In the genomic region with DNA sequence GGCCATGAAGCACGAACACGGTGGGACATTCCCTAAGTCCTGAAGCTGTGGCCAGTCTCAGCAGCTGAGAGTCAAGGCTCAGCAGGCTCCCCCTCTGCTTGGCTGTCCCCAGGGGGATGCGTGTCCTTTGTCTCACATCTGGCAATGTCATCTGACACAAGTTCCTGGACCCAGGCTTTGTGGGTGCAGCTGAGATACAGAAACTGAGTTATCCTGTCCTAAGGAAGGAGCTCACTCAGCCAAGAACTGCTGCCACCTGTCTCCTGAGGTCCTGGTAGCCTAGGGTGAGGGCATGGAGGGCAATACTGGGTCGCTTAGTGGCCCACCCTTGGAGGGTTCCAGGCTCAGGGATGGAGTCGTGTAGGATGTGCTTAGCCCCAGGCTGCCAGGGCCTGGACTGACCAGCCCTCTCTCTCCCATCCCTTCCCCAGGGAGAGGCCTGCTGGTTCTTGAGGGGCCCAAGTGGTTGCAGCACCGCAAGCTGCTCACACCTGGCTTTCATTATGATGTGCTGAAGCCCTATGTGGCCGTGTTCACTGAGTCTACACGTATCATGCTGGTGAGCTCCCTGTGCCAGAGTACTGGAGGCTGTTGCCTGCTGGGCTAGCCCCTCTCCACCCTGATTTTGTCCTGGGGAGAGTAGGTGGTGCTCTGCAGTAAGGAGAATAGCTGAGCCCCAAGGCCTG, we compare ENCODE assay signal across 34 cellular contexts. TPM values are rescaled to one million over a fixed set of nuclear protein-coding genes. Genes with fewer than 3 reads are reported as not detected.
A peak's percentile ranks its signal among the peaks of the same experiment; 100 is the strongest.
DNase-seq lines count a peak whose midpoint lies in the region; ATAC-seq and TF ChIP-seq lines count a peak whose summit lies in the region.
"Had no signal": no experiment of that assay in that cellular context is flagged by ENCODE, and none has a peak within 500 bp of the region (broad histone marks: within the 10 kb centered on the region; RNA-seq: fewer than 3 reads in every experiment).

No MANE protein-coding gene starts in this region.

- TF ChIP-seq CTCF in body of pancreas (IDR thresholded peaks at IDR 0.05) = no peak

- TF ChIP-seq POLR2A in body of pancreas (IDR thresholded peaks at IDR 0.05) = no peak

- H3K4me3 Mint-ChIP-seq in stimulated activated naive CD8-positive, alpha-beta T cell treated with anti-CD3 and anti-CD28 coated beads, Interleukin-15, amount 100 ng/mL, for 72 hours = no peak overlapping the region
- H3K4me3 Mint-ChIP-seq: activated naive CD8-positive, alpha-beta T cell; B cell; type B pancreatic cell had no signal

- peak; percentile 10 for ATAC-seq in stimulated activated naive CD8-positive, alpha-beta T cell treated with anti-CD3 and anti-CD28 coated beads, Interleukin-15, amount 100 ng/mL, for 72 hours
- no peak for ATAC-seq in stimulated activated naive CD8-positive, alpha-beta T cell treated with anti-CD3 and anti-CD28 coated beads, Interleukin-15, Interleukin-2, amounts not matched to agents 100 U/mL and 50 U/mL, for 24 hours
- peak; percentile 80 for ATAC-seq in HG02798 (IDR thresholded peaks at IDR 0.05; ENCODE audit: poor library complexity, unreplicated experiment)
- peak; percentile 49 for ATAC-seq in left ventricle myocardium superior
- no peak for ATAC-seq in left lobe of liver
- ATAC-seq in body of pancreas = no peak
- ATAC-seq: left lung had no signal

- peak overlapping the region in 1 of 5 donors; percentile 9 for H3K9ac ChIP-seq in subcutaneous abdominal adipose tissue (ENCODE audit: low read length in 5 of 5)

- no peaks in the 10 kb centered on the region for H3K9me3 Mint-ChIP-seq in stimulated activated naive CD8-positive, alpha-beta T cell treated with anti-CD3 and anti-CD28 coated beads, Interleukin-15, amount 100 ng/mL, for 72 hours

- intact Hi-C loops in left ventricle myocardium superior (cut with micrococcal nuclease) = no loop called here
- intact Hi-C loops in body of pancreas (cut with DNase I) = no loop called here

- peaks cover 16 to 42% (median 27%) of the 10 kb centered on the region in 5 donors for H3K4me1 ChIP-seq in subcutaneous abdominal adipose tissue (ENCODE audit: control insufficient read depth in 5 of 5, insufficient read depth in 5 of 5, low read length in 5 of 5)
- no peaks in the 10 kb centered on the region for H3K4me1 ChIP-seq in body of pancreas
- H3K4me1 ChIP-seq: sigmoid colon had no signal

- H3K4me3 ChIP-seq in subcutaneous abdominal adipose tissue (ENCODE audit: low read depth in 1 of 5, low read length in 5 of 5) (peak overlapping the region in 2 of 5 donors; percentile 17 to 22), body of pancreas (no peak overlapping the region)
- H3K4me3 ChIP-seq: left lung, prostate gland, sigmoid colon had no signal

- H3K27ac Mint-ChIP-seq in stimulated activated naive CD8-positive, alpha-beta T cell treated with anti-CD3 and anti-CD28 coated beads, Interleukin-15, amount 100 ng/mL, for 72 hours = no peak overlapping the region
- H3K27ac Mint-ChIP-seq: activated naive CD8-positive, alpha-beta T cell; B cell; type B pancreatic cell had no signal

- H3K4me1 Mint-ChIP-seq in stimulated activated naive CD8-positive, alpha-beta T cell treated with anti-CD3 and anti-CD28 coated beads, Interleukin-15, amount 100 ng/mL, for 72 hours = no peaks in the 10 kb centered on the region
- H3K4me1 Mint-ChIP-seq: B cell had no signal

- H3K27me3 ChIP-seq in subcutaneous abdominal adipose tissue (ENCODE audit: control insufficient read depth in 5 of 5, insufficient read depth in 4 of 5, low read length in 5 of 5) = no peaks in the 10 kb centered on the region
- H3K27me3 ChIP-seq in body of pancreas = no peaks in the 10 kb centered on the region
- H3K27me3 ChIP-seq: left lung, sigmoid colon had no signal

- WGBS in body of pancreas, 2 donors = 71 to 100% methylated on average over 4 to 8 of the region's 8 CpGs

- H3K36me3 ChIP-seq in subcutaneous abdominal adipose tissue (ENCODE audit: control insufficient read depth in 5 of 5, insufficient read depth in 5 of 5, low read length in 5 of 5) = peaks cover 0 to 56% (median 41%) of the 10 kb centered on the region in 5 donors
- no peaks in the 10 kb centered on the region for H3K36me3 ChIP-seq in body of pancreas (replicated peaks in 1 of 2; ENCODE audit: insufficient read depth in 1 of 2, low read depth in 2 of 2)
- H3K36me3 ChIP-seq: left lung, prostate gland, sigmoid colon, WERI-Rb-1 had no signal

- H3K9me3 ChIP-seq in subcutaneous abdominal adipose tissue (ENCODE audit: control insufficient read depth in 5 of 5, low read length in 5 of 5) (no peaks in the 10 kb centered on the region), body of pancreas (no peaks in the 10 kb centered on the region)
- H3K9me3 ChIP-seq: left lung, prostate gland had no signal

- DNase-seq in stimulated activated naive CD8-positive, alpha-beta T cell treated with anti-CD3 and anti-CD28 coated beads, Interleukin-15, amount 100 ng/mL, for 72 hours = no peak
- DNase-seq in stimulated activated naive CD8-positive, alpha-beta T cell treated with anti-CD3 and anti-CD28 coated beads, Interleukin-15, Interleukin-2, amounts not matched to agents 100 U/mL and 50 U/mL, for 24 hours = no peak
- peak; percentile 43 for DNase-seq in left ventricle myocardium superior
- DNase-seq in left lobe of liver (ENCODE audit: low spot score) = no peak
- no peak for DNase-seq in body of pancreas
- DNase-seq in T-helper 2 cell = no peak
- DNase-seq: ACHN; activated CD4-positive, alpha-beta T cell treated with anti-CD3 and anti-CD28 coated beads for 48 hours; activated effector memory CD4-positive, alpha-beta T cell treated with Interleukin-2 at 50 U/mL for 16 hours; anterior cingulate cortex; DMS153; effector CD4-positive, alpha-beta T cell; GOT3; KBM-7; left lung; NCI-H1092 treated with DMSO at 0.1 percent for 48 hours; NCI-H187; NCI-H510A treated with DMSO at 0.1 percent for 48 hours; sigmoid colon; stimulated activated CD4-positive, alpha-beta T cell treated with anti-CD3 and anti-CD28 coated beads, Interleukin-12 subunit alpha, Interleukin-12 subunit beta, amount 100 ng/mL, for 4 hours; stimulated activated CD4-positive, alpha-beta T cell treated with anti-CD3 and anti-CD28 coated beads, Interleukin-2, amount 100 ng/mL, for 48 hours; substantia nigra; T1000; WERI-Rb-1 had no signal

- H3K27ac ChIP-seq in subcutaneous abdominal adipose tissue (ENCODE audit: low read depth, low read length) (peak overlapping the region; percentile 41), body of pancreas (no peak overlapping the region)
- H3K27ac ChIP-seq: left lung, prostate gland, sigmoid colon, WERI-Rb-1 had no signal

- no peaks in the 10 kb centered on the region for H3K27me3 Mint-ChIP-seq in stimulated activated naive CD8-positive, alpha-beta T cell treated with anti-CD3 and anti-CD28 coated beads, Interleukin-15, amount 100 ng/mL, for 72 hours
- H3K27me3 Mint-ChIP-seq: type B pancreatic cell had no signal

RNA-seq across cellular contexts. Expression of a gene that starts 13.4 kb away (rescaled TPM):
- 16.1 TPM for total RNA-seq in left ventricle myocardium superior
- 0.33 TPM for total RNA-seq in left lobe of liver
- 10 to 100 TPM; 12.5 to 30.0 TPM for total RNA-seq in body of pancreas
- total RNA-seq: activated CD8-positive, alpha-beta memory T cell treated with anti-CD3 and anti-CD28 coated beads for 36 hours; B cell; bronchial epithelial cell; myocyte; OCI-LY7 had no signal

Comparison
In these comparisons a context has a peak if more than half of its experiments do, and no peak if none do; other contexts are left out.
1. ATAC-seq: peak in stimulated activated naive CD8-positive, alpha-beta T cell treated with anti-CD3 and anti-CD28 coated beads, Interleukin-15, amount 100 ng/mL, for 72 hours (single experiment), HG02798 (single experiment) and left ventricle myocardium superior (single experiment); none in stimulated activated naive CD8-positive, alpha-beta T cell treated with anti-CD3 and anti-CD28 coated beads, Interleukin-15, Interleukin-2, amounts not matched to agents 100 U/mL and 50 U/mL, for 24 hours (single experiment), left lobe of liver (single experiment) and body of pancreas (single experiment).
2. RNA of a gene that starts 13.4 kb away (total RNA-seq): 12.5 to 30.0 TPM in body of pancreas and 16.1 TPM in left ventricle myocardium superior (single experiment); 0.33 TPM in left lobe of liver (single experiment); every median in the first group is over 10 times any median in the second.